In the genomic region with DNA sequence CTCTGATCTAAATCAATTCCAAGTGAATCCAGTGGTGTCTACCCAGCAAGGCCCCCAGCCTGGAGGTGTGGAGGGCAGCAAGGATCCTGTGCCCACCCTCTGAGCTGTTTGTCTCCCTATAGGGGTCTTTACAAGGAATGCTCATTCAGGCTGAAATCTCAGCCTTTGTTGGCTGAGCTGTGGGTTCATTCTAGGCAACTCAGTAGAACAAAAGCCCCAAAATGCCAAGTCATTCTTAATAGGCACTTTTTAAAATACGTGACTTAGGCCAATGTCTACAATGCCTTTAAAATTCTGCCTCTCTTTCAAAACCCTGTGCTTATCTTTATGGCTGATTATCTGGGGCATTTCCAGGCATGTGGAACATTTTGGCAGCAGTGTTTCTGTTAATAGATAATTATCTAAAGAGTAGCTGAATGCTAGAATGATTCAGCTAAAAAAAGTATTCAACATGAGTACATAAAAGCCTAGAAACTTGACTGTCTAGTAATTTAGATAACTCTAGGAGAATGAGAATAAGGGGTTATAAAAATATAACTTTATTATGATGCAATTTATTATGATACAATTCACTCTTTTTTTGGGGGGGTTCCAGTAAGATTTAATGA, we compare ENCODE assay signal across 9 cellular contexts. TPM values are rescaled to one million over a fixed set of nuclear protein-coding genes. Genes with fewer than 3 reads are reported as not detected.
DNase-seq lines count a peak whose midpoint lies in the region; ATAC-seq, FAIRE-seq and TF ChIP-seq lines count a peak whose summit lies in the region.
"Had no signal": no experiment of that assay in that cellular context is flagged by ENCODE, and none has a peak within 500 bp of the region (broad histone marks: within the 10 kb centered on the region; RNA-seq: fewer than 3 reads in every experiment).

No MANE protein-coding gene starts in this region.

- H3K36me3 Mint-ChIP-seq in astrocyte (ENCODE audit: low read depth, unreplicated experiment) = no peaks in the 10 kb centered on the region

- H3K4me1 ChIP-seq in GM23248 (ENCODE audit: insufficient read depth) (no peaks in the 10 kb centered on the region), astrocyte (ENCODE audit: insufficient read depth, low read length) (no peaks in the 10 kb centered on the region)

- H3K27ac ChIP-seq in GM23248 (peak overlapping the region; percentile 61), astrocyte (ENCODE audit: low read depth, low read length) (peak overlapping the region; percentile 65)

- peaks cover 12% of the 10 kb centered on the region; the same call in 1 of the 2 replicates for H3K27me3 ChIP-seq in GM23248 (replicated peaks; ENCODE audit: insufficient read depth)
- no peaks in the 10 kb centered on the region for H3K27me3 ChIP-seq in astrocyte (ENCODE audit: insufficient read depth, low read length)

- no peaks in the 10 kb centered on the region for H3F3A ChIP-seq in GM23248 (ENCODE audit: insufficient read depth)

- no peak overlapping the region for H3K4me3 Mint-ChIP-seq in astrocyte (ENCODE audit: unreplicated experiment)

- peak; percentile 43 for DNase-seq in GM23248
- DNase-seq in astrocyte (ENCODE audit: low read depth) = peak; percentile 88
- peak; percentile 64 for DNase-seq in mucosa of gallbladder (ENCODE audit: low spot score)
- DNase-seq in activated naive CD4-positive, alpha-beta T cell treated with anti-CD3 and anti-CD28 coated beads, Interleukin-2, amount 50 U/mL, for 16 hours = no peak
- DNase-seq: activated CD4-positive, alpha-beta T cell treated with anti-CD3 and anti-CD28 coated beads, Interleukin-2, amount 50 U/mL, for 48 hours; NCI-H2107 had no signal

- H3K9me3 ChIP-seq in GM23248 (ENCODE audit: low read depth) = no peaks in the 10 kb centered on the region
- no peaks in the 10 kb centered on the region for H3K9me3 ChIP-seq in astrocyte (ENCODE audit: insufficient read depth, low read depth, low read length)

- FAIRE-seq in astrocyte (lab: Jason Lieb, UNC) = no peak

- WGBS in GM23248 (ENCODE audit: low coverage in 1 of 2, low lambda C conversion rate in 2 of 2, missing lambda C conversion rate in 2 of 2), 2 experiments = 14 to 37% methylated on average over 1 of the region's 1 CpG

- H3K79me2 ChIP-seq in GM23248 (ENCODE audit: insufficient read depth) = no peaks in the 10 kb centered on the region
- no peaks in the 10 kb centered on the region for H3K79me2 ChIP-seq in astrocyte (ENCODE audit: insufficient read depth, low read length)

- no peaks in the 10 kb centered on the region for H3K9me2 ChIP-seq in GM23248 (ENCODE audit: insufficient read depth)

- H4K20me1 ChIP-seq in GM23248 (ENCODE audit: insufficient read depth) (no peaks in the 10 kb centered on the region), astrocyte (ENCODE audit: insufficient read depth, low read length) (no peaks in the 10 kb centered on the region)

- ATAC-seq in HG03442 (IDR thresholded peaks at IDR 0.05; ENCODE audit: unreplicated experiment) = no peak
- no peak for ATAC-seq in HG03135 (IDR thresholded peaks at IDR 0.05; ENCODE audit: unreplicated experiment)

- H3K27me3 Mint-ChIP-seq in astrocyte (ENCODE audit: low read depth, unreplicated experiment) = no peaks in the 10 kb centered on the region

- H3K9me3 Mint-ChIP-seq in astrocyte (ENCODE audit: unreplicated experiment) = peaks cover 2% of the 10 kb centered on the region

- H3K27ac Mint-ChIP-seq in astrocyte (ENCODE audit: unreplicated experiment) = peak overlapping the region; percentile 38

- H3K36me3 ChIP-seq in GM23248 (ENCODE audit: low read depth) = no peaks in the 10 kb centered on the region
- no peaks in the 10 kb centered on the region for H3K36me3 ChIP-seq in astrocyte (ENCODE audit: insufficient read depth, low read length)

- H3K4me1 Mint-ChIP-seq in astrocyte (ENCODE audit: low read depth, unreplicated experiment) = no peaks in the 10 kb centered on the region

- H2AFZ ChIP-seq in GM23248 = no peak overlapping the region
- H2AFZ ChIP-seq in astrocyte (ENCODE audit: low read depth, low read length) = no peak overlapping the region

- H3K4me3 ChIP-seq in GM23248 (no peak overlapping the region), astrocyte (ENCODE audit: insufficient read depth, low read depth, low read length) (no peak overlapping the region)

- TF ChIP-seq CTCF in astrocyte (IDR thresholded peaks at IDR 0.05; ENCODE audit: insufficient read depth, low read depth, low read length) = no peak

- H3K9ac ChIP-seq in GM23248 (no peak overlapping the region), astrocyte (ENCODE audit: low read length) (peak overlapping the region; percentile 40)

- H3K4me2 ChIP-seq in GM23248 (ENCODE audit: unreplicated experiment) (no peak overlapping the region), astrocyte (ENCODE audit: low read length) (no peak overlapping the region)

- in situ Hi-C loops in GM23248 (cut with MboI) = no loop called here

RNA-seq across cellular contexts. Expression of gene UGT1A6, which starts 7.4 kb away (rescaled TPM):
- not detected in 2 replicates for total RNA-seq in GM23248 (2014; rRNA removed; shearing (Covaris generic))
- not detected in 2 replicates for polyA plus RNA-seq in GM23248 (2016; fragmentation: Nextera tagmentation; extraction: Ambion mirVana)
- total RNA-seq in astrocyte = not detected in 2 replicates
- total RNA-seq in mucosa of gallbladder = 6.3 TPM

RNA-seq across cellular contexts. Expression of gene UGT1A5, which starts 12.6 kb away (rescaled TPM):
- total RNA-seq in GM23248 (2014; rRNA removed; shearing (Covaris generic)) = not detected in 2 replicates
- polyA plus RNA-seq in GM23248 (2016; fragmentation: Nextera tagmentation; extraction: Ambion mirVana) = not detected in 2 replicates
- total RNA-seq in astrocyte (not detected in 2 replicates), mucosa of gallbladder (2.0 TPM)
- total RNA-seq: skeletal muscle tissue had no signal

RNA-seq across cellular contexts. Expression of gene UGT1A4, which starts 18.4 kb away (rescaled TPM):
- not detected in 2 replicates for total RNA-seq in GM23248 (2014; rRNA removed; shearing (Covaris generic))
- polyA plus RNA-seq in GM23248 (2016; fragmentation: Nextera tagmentation; extraction: Ambion mirVana) = not detected in 2 replicates
- total RNA-seq in astrocyte = not detected in 2 replicates
- 5.2 TPM for total RNA-seq in mucosa of gallbladder
- total RNA-seq: skeletal muscle tissue had no signal

RNA-seq across cellular contexts. Expression of gene UGT1A7, which starts 18.4 kb away (rescaled TPM):
- not detected in 2 replicates for total RNA-seq in GM23248 (2014; rRNA removed; shearing (Covaris generic))
- not detected in 2 replicates for polyA plus RNA-seq in GM23248 (2016; fragmentation: Nextera tagmentation; extraction: Ambion mirVana)
- total RNA-seq in astrocyte (not detected in 2 replicates), mucosa of gallbladder (2.2 TPM)
- total RNA-seq: skeletal muscle tissue had no signal

RNA-seq across cellular contexts. Expression of gene UGT1A9, which starts 28.4 kb away (rescaled TPM):
- total RNA-seq in GM23248 (2014; rRNA removed; shearing (Covaris generic)) = not detected in 2 replicates
- polyA plus RNA-seq in GM23248 (2016; fragmentation: Nextera tagmentation; extraction: Ambion mirVana) = not detected in 2 replicates
- not detected in 2 replicates for total RNA-seq in astrocyte
- total RNA-seq in mucosa of gallbladder = 1.3 TPM
- total RNA-seq: skeletal muscle tissue had no signal
